Comparison of ENCODE assay signal across 8 cellular contexts in genomic region chr5:113293613-113294340, GRCh38.
DNase-seq lines count a peak whose midpoint lies in the region; ATAC-seq, FAIRE-seq and TF ChIP-seq lines count a peak whose summit lies in the region.

No MANE protein-coding gene starts in this region.

- DNase-seq in Caco-2 (no peak), IMR-90 (peak; percentile 45), astrocyte of the cerebellum (ENCODE audit: low read depth) (no peak), keratinocyte (ENCODE audit: low read depth, low spot score) (no peak), HK-2 (ENCODE audit: unreplicated experiment) (no peak), CD1c-positive myeloid dendritic cell (ENCODE audit: extremely low spot score) (no peak)
- peak; percentile 12 to 15 for DNase-seq in stimulated activated naive CD8-positive, alpha-beta T cell treated with anti-CD3 and anti-CD28 coated beads, Interleukin-15, amount 100 ng/mL, for 72 hours

- peak overlapping the region; percentile 51 for H2AK9ac ChIP-seq in IMR-90 (replicated peaks; ENCODE audit: low read depth, low read length, poor library complexity)

- peaks cover 8% of the 10 kb centered on the region for H3K27me3 ChIP-seq in Caco-2 (replicated peaks; ENCODE audit: control insufficient read depth, insufficient read depth, low read length)
- no peaks in the 10 kb centered on the region for H3K27me3 ChIP-seq in IMR-90 (ENCODE audit: control insufficient read depth, insufficient read depth, low read length)
- H3K27me3 ChIP-seq in keratinocyte (ENCODE audit: control insufficient read depth, extremely low read depth, insufficient read depth, low read length) = no peaks in the 10 kb centered on the region

- H3K14ac ChIP-seq in IMR-90 (replicated peaks; ENCODE audit: low read depth, low read length) = peak overlapping the region; percentile 79

- intact Hi-C loops in Caco-2 (cut with micrococcal nuclease; ENCODE audit: unreplicated experiment) (no loop called here), IMR-90 (cut with micrococcal nuclease) (loop anchor here (2.0 to 10.0 kb wide), 5 partner anchors 41 to 261 kb away; no protein-coding TSS in a partner anchor)

- H2BK20ac ChIP-seq in IMR-90 (ENCODE audit: low read depth, low read length) = peak overlapping the region; percentile 17

- peak overlapping the region; percentile 97 for H3K23ac ChIP-seq in IMR-90 (ENCODE audit: low read depth, low read length)

- no peaks in the 10 kb centered on the region for H3K4me1 ChIP-seq in Caco-2
- H3K4me1 ChIP-seq in IMR-90 (ENCODE audit: control insufficient read depth, insufficient read depth, low read length) = peaks cover 8% of the 10 kb centered on the region; the same call in 1 of the 2 replicates
- peaks cover 22% of the 10 kb centered on the region for H3K4me1 ChIP-seq in keratinocyte (ENCODE audit: control insufficient read depth, extremely low read depth, insufficient read depth, low read length)

- H2BK120ac ChIP-seq in IMR-90 (ENCODE audit: low read depth, low read length) = peak overlapping the region; percentile 77

- H2AFZ ChIP-seq in IMR-90 (replicated peaks; ENCODE audit: low read length, poor library complexity) (peak overlapping the region; percentile 91), keratinocyte (ENCODE audit: control insufficient read depth, low read length) (peak overlapping the region; percentile 63)

- POLR2A ChIA-PET in Caco-2 (lab: Charles Lee) = no interaction called here
- POLR2A ChIA-PET in IMR-90 (lab: Charles Lee; ENCODE audit: unreplicated experiment) = interaction anchor here (0.5 to 0.7 kb wide), 3 partner anchors 128 to 239 kb away, joined by 3 to 15 read pairs (median 11); no protein-coding TSS in a partner anchor

- H3K9me1 ChIP-seq in IMR-90 (ENCODE audit: insufficient read depth, low read length) = no peaks in the 10 kb centered on the region
- no peaks in the 10 kb centered on the region for H3K9me1 ChIP-seq in keratinocyte (ENCODE audit: control insufficient read depth, extremely low read depth, insufficient read depth, low read length)

- in situ Hi-C loops in IMR-90 (cut with MboI; ENCODE audit: low sequenced_read_pairs) = no loop called here
- in situ Hi-C loops in astrocyte of the cerebellum (cut with HindIII; ENCODE audit: low sequenced_read_pairs) = no loop called here

- ATAC-seq in GM21367 (IDR thresholded peaks at IDR 0.05; ENCODE audit: unreplicated experiment) (peak; percentile 6), IMR-90 (ENCODE audit: low read depth) (peak; percentile 12)
- ATAC-seq in stimulated activated naive CD8-positive, alpha-beta T cell treated with anti-CD3 and anti-CD28 coated beads, Interleukin-15, amount 100 ng/mL, for 72 hours = peak; percentile 44

- H2BK15ac ChIP-seq in IMR-90 (ENCODE audit: low read depth, low read length) = peak overlapping the region; percentile 15; the same call in 1 of the 3 replicates

- H3K9me3 ChIP-seq in Caco-2 (no peaks in the 10 kb centered on the region), IMR-90 (ENCODE audit: control insufficient read depth, insufficient read depth, low read length) (peaks cover 2% of the 10 kb centered on the region; the same call in 1 of the 2 replicates), keratinocyte (ENCODE audit: control insufficient read depth, low read depth, low read length) (no peaks in the 10 kb centered on the region)

- peak overlapping the region; percentile 75 for H3K4me3 Mint-ChIP-seq in Caco-2 (ENCODE audit: unreplicated experiment)
- peak overlapping the region; percentile 88 to 89 for H3K4me3 Mint-ChIP-seq in stimulated activated naive CD8-positive, alpha-beta T cell treated with anti-CD3 and anti-CD28 coated beads, Interleukin-15, amount 100 ng/mL, for 72 hours

- peak overlapping the region; percentile 87 for H3K27ac ChIP-seq in IMR-90 (ENCODE audit: insufficient read depth, low read length)
- H3K27ac ChIP-seq in keratinocyte (ENCODE audit: control insufficient read depth, insufficient read depth, low read length) = peak overlapping the region; percentile 85

- H3K18ac ChIP-seq in IMR-90 (ENCODE audit: low read depth, low read length) = peak overlapping the region; percentile 89

- peak; percentile 48 for FAIRE-seq in keratinocyte (lab: Jason Lieb, UNC)

- H2BK5ac ChIP-seq in IMR-90 (ENCODE audit: low read depth, low read length, poor library complexity, severe bottlenecking) = peak overlapping the region; percentile 71

- peaks cover 45% of the 10 kb centered on the region for H3K27me3 Mint-ChIP-seq in Caco-2 (ENCODE audit: insufficient read depth, unreplicated experiment)
- H3K27me3 Mint-ChIP-seq in stimulated activated naive CD8-positive, alpha-beta T cell treated with anti-CD3 and anti-CD28 coated beads, Interleukin-15, amount 100 ng/mL, for 72 hours = peaks cover 45% of the 10 kb centered on the region

- H3K4me3 ChIP-seq in Caco-2 (ENCODE audit: low read depth, low read length) (no peak overlapping the region), IMR-90 (ENCODE audit: insufficient read depth, low read depth, low read length) (peak overlapping the region; percentile 91), astrocyte of the cerebellum (ENCODE audit: low read depth, low read length) (peak overlapping the region; percentile 68), keratinocyte (ENCODE audit: control insufficient read depth in 2 of 3, extremely low read depth in 1 of 3, insufficient read depth in 2 of 3, low read depth in 1 of 3, low read length in 3 of 3) (peak overlapping the region; percentile 46 to 86 (median 63))

- H3K79me1 ChIP-seq in IMR-90 (ENCODE audit: low read depth in 1 of 2, low read length in 2 of 2) = peaks cover 18 to 36% of the 10 kb centered on the region in 2 experiments

- no peak; the same call in 1 of the 2 replicates for TF ChIP-seq RAD21 in IMR-90 (IDR thresholded peaks at IDR 0.05; ENCODE audit: low read length)

- peaks cover 54% of the 10 kb centered on the region for H3K79me2 ChIP-seq in keratinocyte (ENCODE audit: control insufficient read depth, insufficient read depth, low read length)

- H3K4me2 ChIP-seq in IMR-90 (ENCODE audit: low read depth, low read length) (peak overlapping the region; percentile 96), keratinocyte (ENCODE audit: control insufficient read depth, extremely low read depth, insufficient read depth, low read depth, low read length) (peak overlapping the region; percentile 85)

- peak overlapping the region; percentile 64 for H3K56ac ChIP-seq in IMR-90 (ENCODE audit: extremely low read depth, insufficient read depth, low read length)

- H3K36me3 Mint-ChIP-seq in Caco-2 (ENCODE audit: insufficient read depth, unreplicated experiment) = no peaks in the 10 kb centered on the region

- peak overlapping the region; percentile 15 to 43; a peak in 2 of 4 replicates for H4K8ac ChIP-seq in IMR-90 (ENCODE audit: low read depth in 2 of 2, low read length in 2 of 2)

- H3K27ac Mint-ChIP-seq in Caco-2 (ENCODE audit: unreplicated experiment) = no peak overlapping the region
- H3K27ac Mint-ChIP-seq in stimulated activated naive CD8-positive, alpha-beta T cell treated with anti-CD3 and anti-CD28 coated beads, Interleukin-15, amount 100 ng/mL, for 72 hours = peak overlapping the region; percentile 22 to 89

- H3K4ac ChIP-seq in IMR-90 (ENCODE audit: low read depth, low read length) = peak overlapping the region; percentile 88

- TF ChIP-seq CTCF in Caco-2 (IDR thresholded peaks at IDR 0.05; ENCODE audit: insufficient read depth in 1 of 2, low read depth in 1 of 2, low read length in 1 of 2, severe bottlenecking in 1 of 2, unreplicated experiment in 1 of 2) (no peak), IMR-90 (conservative IDR thresholded peaks at IDR 0.05; ENCODE audit: low read depth, low read length) (no peak), astrocyte of the cerebellum (IDR thresholded peaks at IDR 0.05; ENCODE audit: low read depth, low read length, missing control alignments) (no peak), keratinocyte (optimal IDR thresholded peaks at IDR 0.05 in 1 of 3, IDR thresholded peaks at IDR 0.05 in 1 of 3, conservative IDR thresholded peaks at IDR 0.05 in 1 of 3; ENCODE audit: extremely low read depth in 1 of 3, insufficient read depth in 2 of 3, low read length in 3 of 3) (no peak)

- peak overlapping the region; percentile 47 for H2AK5ac ChIP-seq in IMR-90 (ENCODE audit: low read depth, low read length)

- WGBS in IMR-90 (ENCODE audit: extremely low coverage in 2 of 2, insufficient read length in 1 of 2), 2 experiments = no CpG with 5 or more reads among the region's 26 CpGs

- H4K20me1 ChIP-seq in IMR-90 (ENCODE audit: insufficient read depth, low read length) = peaks cover 34% of the 10 kb centered on the region
- no peaks in the 10 kb centered on the region for H4K20me1 ChIP-seq in keratinocyte (ENCODE audit: control insufficient read depth, extremely low read depth, insufficient read depth, low read length)

- H3K9me3 Mint-ChIP-seq in Caco-2 (ENCODE audit: unreplicated experiment) = no peaks in the 10 kb centered on the region
- no peaks in the 10 kb centered on the region for H3K9me3 Mint-ChIP-seq in stimulated activated naive CD8-positive, alpha-beta T cell treated with anti-CD3 and anti-CD28 coated beads, Interleukin-15, amount 100 ng/mL, for 72 hours

- peak overlapping the region; percentile 75 for H3K9ac ChIP-seq in IMR-90 (ENCODE audit: low read depth, low read length)
- H3K9ac ChIP-seq in keratinocyte (ENCODE audit: control insufficient read depth, extremely low read depth, insufficient read depth, low read length) = peak overlapping the region; percentile 90

- no peak for TF ChIP-seq POLR2A in IMR-90 (IDR thresholded peaks at IDR 0.05; ENCODE audit: low read depth, low read length)

- dilution Hi-C loops in IMR-90 (cut with HindIII; ENCODE audit: low sequenced_read_pairs, unreplicated experiment) (no loop called here), keratinocyte (cut with MboI; ENCODE audit: extremely low pct_ligation_motif_present, low sequenced_read_pairs) (no loop called here)

- peak overlapping the region; percentile 63 for H4K91ac ChIP-seq in IMR-90 (ENCODE audit: insufficient read depth, low read depth, low read length)

- CTCF ChIA-PET in Caco-2 (lab: Charles Lee) (no interaction called here), IMR-90 (lab: Yijun Ruan, JAX) (interaction anchor here (1.1 kb wide), 2 partner anchors 204 to 226 kb away, joined by 3 read pairs; no protein-coding TSS in a partner anchor)

- H3K4me1 Mint-ChIP-seq in Caco-2 (ENCODE audit: low read depth, unreplicated experiment) = peaks cover 6% of the 10 kb centered on the region
- H3K4me1 Mint-ChIP-seq in stimulated activated naive CD8-positive, alpha-beta T cell treated with anti-CD3 and anti-CD28 coated beads, Interleukin-15, amount 100 ng/mL, for 72 hours = peaks cover 21% of the 10 kb centered on the region

- BruUV-seq in Caco-2 (replicated peaks; lab: Mats Ljungman, UMichigan) (no TSS peak), IMR-90 (replicated peaks; lab: Mats Ljungman, UMichigan) (no TSS peak)

- no peaks in the 10 kb centered on the region for H3K36me3 ChIP-seq in Caco-2 (ENCODE audit: control insufficient read depth, insufficient read depth, low read length)
- no peaks in the 10 kb centered on the region for H3K36me3 ChIP-seq in IMR-90 (ENCODE audit: control insufficient read depth, insufficient read depth, low read length)
- H3K36me3 ChIP-seq in keratinocyte (ENCODE audit: control insufficient read depth in 2 of 2, extremely low read depth in 1 of 2, insufficient read depth in 2 of 2, low read length in 2 of 2) = no peaks in the 10 kb centered on the region

- peak overlapping the region; percentile 59 for H4K5ac ChIP-seq in IMR-90 (ENCODE audit: low read depth, low read length)

TF ChIP-seq in IMR-90, 13 proteins besides CTCF, POLR2A, EP300 and RAD21 (continues in another document):
- TF ChIP-seq MAFK (IDR thresholded peaks at IDR 0.05; ENCODE audit: low read depth, low read length) = no peak

Comparison
In these comparisons a context has a peak if more than half of its experiments do, and no peak if none do; other contexts are left out.
1. DNase-seq: peak in IMR-90 (single experiment) and stimulated activated naive CD8-positive, alpha-beta T cell treated with anti-CD3 and anti-CD28 coated beads, Interleukin-15, amount 100 ng/mL, for 72 hours (2 of 2); none in Caco-2 (0 of 2), astrocyte of the cerebellum (single experiment), keratinocyte (single experiment), HK-2 (single experiment) and CD1c-positive myeloid dendritic cell (single experiment).
2. Peak in every context shown above with its lines, with median percentiles within 50 percentile points of each other: ATAC-seq.